In genomic region chr2:128416781-128417180, GRCh38 we compare ENCODE assay signal across 16 cellular contexts.
"Had no signal": no experiment of that assay in that cellular context is flagged by ENCODE, and none has a peak within 500 bp of the region (broad histone marks: within the 10 kb centered on the region; RNA-seq: fewer than 3 reads in every experiment).

No MANE protein-coding gene starts in this region.

- H3K9ac ChIP-seq: neural progenitor cell, parathyroid adenoma had no signal

- H3K4me3 Mint-ChIP-seq: activated CD8-positive, alpha-beta T cell treated with anti-CD3 and anti-CD28 coated beads, Interleukin-2, amount 10 ng/mL, durations not matched to agents 7 days and 5 days; activated naive CD8-positive, alpha-beta T cell; neural progenitor cell had no signal

- H3K4me1 ChIP-seq: heart left ventricle, neural progenitor cell, parathyroid adenoma, transverse colon had no signal

- H3K79me2 ChIP-seq: parathyroid adenoma had no signal

- H3K27ac Mint-ChIP-seq: activated CD8-positive, alpha-beta T cell treated with anti-CD3 and anti-CD28 coated beads, Interleukin-2, amount 10 ng/mL, durations not matched to agents 7 days and 5 days; activated naive CD8-positive, alpha-beta T cell had no signal

- H3K27me3 ChIP-seq: brain microvascular endothelial cell, dorsolateral prefrontal cortex, heart left ventricle, neural progenitor cell, transverse colon had no signal

- H2AFZ ChIP-seq: neural progenitor cell, parathyroid adenoma had no signal

- ATAC-seq: activated CD8-positive, alpha-beta T cell treated with anti-CD3 and anti-CD28 coated beads, Interleukin-2, amount 10 ng/mL, durations not matched to agents 7 days and 5 days; heart left ventricle; left ventricle myocardium superior had no signal

- H3K4me3 ChIP-seq: dorsolateral prefrontal cortex, heart left ventricle, neural progenitor cell, skin epidermis, transverse colon had no signal

- DNase-seq: activated CD4-positive, alpha-beta T cell treated with anti-CD3 and anti-CD28 coated beads for 4 hours; activated CD8-positive, alpha-beta T cell treated with anti-CD3 and anti-CD28 coated beads, Interleukin-2, amount 10 ng/mL, durations not matched to agents 7 days and 5 days; activated gamma-delta T cell; amygdala; foreskin melanocyte; left ventricle myocardium superior; midbrain; T-helper 1 cell; transverse colon had no signal

- H3K36me3 ChIP-seq: brain microvascular endothelial cell, heart left ventricle, neural progenitor cell, transverse colon had no signal

- H3K4me2 ChIP-seq: neural progenitor cell had no signal

- H3K9me3 ChIP-seq: transverse colon had no signal

- H3K27ac ChIP-seq: brain microvascular endothelial cell, dorsolateral prefrontal cortex, heart left ventricle, neural progenitor cell, parathyroid adenoma, skin epidermis, transverse colon had no signal

- H3K27me3 Mint-ChIP-seq: activated naive CD8-positive, alpha-beta T cell had no signal
